Comparison of ENCODE assay signal across 1 cellular context in genomic region chr5:177545487-177546261, GRCh38.
TF ChIP-seq lines count a peak whose summit lies in the region.

No MANE protein-coding gene starts in this region.

TF ChIP-seq in HEK293, 187 proteins besides CTCF, POLR2A, EP300 and RAD21 (continued from another document):
- TF ChIP-seq ZNF518A (tag by site-specific recombination; conservative IDR thresholded peaks at IDR 0.05; ENCODE audit: low read depth), result 0 out of 2 replicates have a peak, but pooled peaks have one; percentile 18
- TF ChIP-seq ZNF580 (tag by site-specific recombination; IDR thresholded peaks at IDR 0.05), result no peak
TF ChIP-seq in HEK293: peak in this region for 19.
